ENCODE assay signal across 8 cellular contexts in the genomic region with DNA sequence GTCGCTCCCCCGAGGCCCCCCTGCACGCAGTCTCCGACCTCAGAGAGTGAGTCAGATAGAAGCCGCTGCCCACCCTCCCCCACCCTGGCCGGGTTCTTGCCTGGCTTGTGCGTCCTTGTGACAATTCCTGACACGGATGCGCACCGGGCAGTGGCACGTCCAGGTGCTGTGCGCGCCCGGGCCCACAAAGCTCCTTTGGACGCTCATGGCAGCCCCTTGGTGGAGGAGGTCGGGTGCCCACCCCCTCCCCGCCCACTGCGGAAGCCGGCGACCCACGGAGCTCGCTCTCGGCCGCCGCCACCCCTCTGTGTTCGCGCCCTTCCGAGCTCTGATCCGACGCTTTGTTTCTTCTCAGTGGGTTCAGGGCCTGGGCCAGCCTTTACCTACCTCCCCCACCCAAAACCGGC. TPM values are rescaled to one million over a fixed set of nuclear protein-coding genes. Genes with fewer than 3 reads are reported as not detected.
DNase-seq lines count a peak whose midpoint lies in the region; ATAC-seq and TF ChIP-seq lines count a peak whose summit lies in the region.

No MANE protein-coding gene starts in this region.

- H3K4me1 Mint-ChIP-seq in stimulated activated effector memory CD8-positive, alpha-beta T cell treated with anti-CD3 and anti-CD28 coated beads, Interleukin-12 subunit alpha, Interleukin-12 subunit beta, amount 100 ng/mL, for 72 hours: peaks cover 49% of the 10 kb centered on the region

- H3K36me3 ChIP-seq in HAP-1 (replicated peaks) (no peaks in the 10 kb centered on the region), SJSA1 (peaks cover 7% of the 10 kb centered on the region; the same call in 1 of the 2 replicates), colonic mucosa (no peaks in the 10 kb centered on the region), kidney epithelial cell (ENCODE audit: control insufficient read depth, insufficient read depth, low read length) (no peaks in the 10 kb centered on the region)

- peaks cover 6% of the 10 kb centered on the region for H3K36me3 Mint-ChIP-seq in stimulated activated effector memory CD8-positive, alpha-beta T cell treated with anti-CD3 and anti-CD28 coated beads, Interleukin-12 subunit alpha, Interleukin-12 subunit beta, amount 100 ng/mL, for 72 hours

- TF ChIP-seq CTCF in colonic mucosa (IDR thresholded peaks at IDR 0.05) (no peak), kidney epithelial cell (IDR thresholded peaks at IDR 0.05; ENCODE audit: insufficient read depth, low read length, poor library complexity, severe bottlenecking) (no peak)

- H3K27me3 ChIP-seq in HAP-1 (ENCODE audit: low read depth) (no peaks in the 10 kb centered on the region), SJSA1 (replicated peaks) (no peaks in the 10 kb centered on the region), colonic mucosa (peaks cover 33% of the 10 kb centered on the region), kidney epithelial cell (ENCODE audit: control insufficient read depth, insufficient read depth, low read length) (no peaks in the 10 kb centered on the region)

- peak overlapping the region; percentile 61 for H3K4me3 ChIP-seq in HAP-1
- H3K4me3 ChIP-seq in SJSA1: peak overlapping the region; percentile 76
- peak overlapping the region; percentile 50 for H3K4me3 ChIP-seq in colonic mucosa
- peak overlapping the region; percentile 61 for H3K4me3 ChIP-seq in kidney epithelial cell (ENCODE audit: low read depth, low read length)

- no peak overlapping the region for H3K27ac Mint-ChIP-seq in stimulated activated effector memory CD8-positive, alpha-beta T cell treated with anti-CD3 and anti-CD28 coated beads, Interleukin-12 subunit alpha, Interleukin-12 subunit beta, amount 100 ng/mL, for 72 hours

- peak overlapping the region in 1 of 2 donors; percentile 72 for H3K9ac ChIP-seq in colonic mucosa (ENCODE audit: low read depth in 2 of 2, low read length in 2 of 2)

- H3K4me3 Mint-ChIP-seq in stimulated activated effector memory CD8-positive, alpha-beta T cell treated with anti-CD3 and anti-CD28 coated beads, Interleukin-12 subunit alpha, Interleukin-12 subunit beta, amount 100 ng/mL, for 72 hours: peak overlapping the region; percentile 66

- ATAC-seq in stimulated activated effector memory CD8-positive, alpha-beta T cell treated with anti-CD3 and anti-CD28 coated beads, Interleukin-12 subunit alpha, Interleukin-12 subunit beta, amount 100 ng/mL, for 72 hours: peak; percentile 20
- no peak for ATAC-seq in HG03520 (IDR thresholded peaks at IDR 0.05; ENCODE audit: unreplicated experiment)

- H3K9me3 Mint-ChIP-seq in stimulated activated effector memory CD8-positive, alpha-beta T cell treated with anti-CD3 and anti-CD28 coated beads, Interleukin-12 subunit alpha, Interleukin-12 subunit beta, amount 100 ng/mL, for 72 hours: no peaks in the 10 kb centered on the region

- intact Hi-C loops in colonic mucosa (cut with DNase I): no loop called here

- H3K4me1 ChIP-seq in HAP-1: peaks cover 34% of the 10 kb centered on the region
- peaks cover 73% of the 10 kb centered on the region for H3K4me1 ChIP-seq in SJSA1 (replicated peaks)
- H3K4me1 ChIP-seq in colonic mucosa: peaks cover 24% of the 10 kb centered on the region

- peak; percentile 88 for DNase-seq in AG20443 (ENCODE audit: low spot score)
- peak; percentile 21 to 78 for DNase-seq in HAP-1 (ENCODE audit: low spot score in 2 of 2)
- peak; percentile 92 to 98 for DNase-seq in SJSA1 (ENCODE audit: low read depth in 1 of 2, low spot score in 2 of 2)
- peak; percentile 66 for DNase-seq in colonic mucosa
- peak; percentile 76 for DNase-seq in kidney epithelial cell (ENCODE audit: low read depth)
- DNase-seq in stimulated activated effector memory CD8-positive, alpha-beta T cell treated with anti-CD3 and anti-CD28 coated beads, Interleukin-12 subunit alpha, Interleukin-12 subunit beta, amount 100 ng/mL, for 72 hours (ENCODE audit: low spot score in 2 of 2): peak in 1 of 2 donors; percentile 78
- no peak for DNase-seq in OCI-M2 (lab: John Stamatoyannopoulos, UW; ENCODE audit: unreplicated experiment)

- H3K9me3 ChIP-seq in HAP-1 (no peaks in the 10 kb centered on the region), SJSA1 (replicated peaks) (peaks cover 6% of the 10 kb centered on the region; the same call in 1 of the 2 replicates), colonic mucosa (no peaks in the 10 kb centered on the region)

- peak overlapping the region; percentile 88 for H3K27ac ChIP-seq in SJSA1
- peak overlapping the region; percentile 85 for H3K27ac ChIP-seq in colonic mucosa

- in situ Hi-C loops in HAP-1 (cut with MboI; ENCODE audit: low sequenced_read_pairs): no loop called here

RNA-seq across cellular contexts. Expression of a gene that starts 0.7 kb away (rescaled TPM):
- total RNA-seq in SJSA1 (2014; rRNA removed; shearing (Covaris generic)): 58.2 and 104 TPM in 2 replicates
- 1 to 10 TPM; 3.2 to 8.0 TPM for total RNA-seq in colonic mucosa
- 599 and 683 TPM in 2 replicates for total RNA-seq in kidney epithelial cell

RNA-seq across cellular contexts. Expression of a gene that starts 3.8 kb away (rescaled TPM):
- total RNA-seq in SJSA1 (2014; rRNA removed; shearing (Covaris generic)): 5.4 and 9.2 TPM in 2 replicates
- total RNA-seq in colonic mucosa: 1 to 10 TPM; 1.6 to 3.4 TPM
- 1.5 and 3.0 TPM in 2 replicates for total RNA-seq in kidney epithelial cell

RNA-seq across cellular contexts. Expression of a gene that starts 26.1 kb away (rescaled TPM):
- 122 and 135 TPM in 2 replicates for total RNA-seq in SJSA1 (2014; rRNA removed; shearing (Covaris generic))
- total RNA-seq in colonic mucosa: 10 to 100 TPM; 24.5 to 28.5 TPM
- total RNA-seq in kidney epithelial cell: 101 and 107 TPM in 2 replicates

RNA-seq across cellular contexts. Expression of a gene that starts 49.1 kb away (rescaled TPM):
- 122 and 128 TPM in 2 replicates for total RNA-seq in SJSA1 (2014; rRNA removed; shearing (Covaris generic))
- total RNA-seq in colonic mucosa (100 to 1,000 TPM; 164 to 165 TPM), kidney epithelial cell (145 and 149 TPM in 2 replicates)
